In the genomic region with DNA sequence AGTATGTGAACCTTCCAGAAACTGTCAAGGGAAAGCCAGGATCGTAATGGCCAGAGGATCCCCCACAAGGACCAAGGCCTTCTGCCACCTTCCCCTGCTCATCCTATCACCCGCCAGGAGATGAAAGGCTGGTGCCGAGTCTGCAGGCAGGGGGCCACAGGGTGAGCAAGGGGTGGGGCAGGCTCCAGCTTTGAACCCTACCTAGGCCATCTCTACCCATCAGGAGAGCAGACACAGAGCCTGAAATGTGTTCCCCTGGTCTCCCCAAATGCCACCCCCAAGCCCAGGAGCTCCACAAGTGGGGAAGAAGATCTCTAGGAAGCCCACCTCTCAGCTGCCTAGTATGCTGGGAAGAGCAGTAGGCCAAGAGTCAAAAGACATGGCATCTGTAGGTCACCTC, we compare ENCODE assay signal across 9 cellular contexts.
"Had no signal": no experiment of that assay in that cellular context is flagged by ENCODE, and none has a peak within 500 bp of the region (broad histone marks: within the 10 kb centered on the region; RNA-seq: fewer than 3 reads in every experiment).

No MANE protein-coding gene starts in this region.

- H3K27ac ChIP-seq: HL-60, KMS-11 had no signal

- H3K4me2 ChIP-seq: KMS-11 had no signal

- DNase-seq: IMR-90, KBM-7, KG1 had no signal

- H3K4me3 ChIP-seq: K562 had no signal

- H3K9ac ChIP-seq: KMS-11 had no signal

- ATAC-seq: HepG2, K562 had no signal

- FAIRE-seq: HepG2, HTR-8/SVneo, K562 had no signal

- H3K9me3 Mint-ChIP-seq: IgD-negative memory B cell had no signal

- H3K36me3 Mint-ChIP-seq: IgD-negative memory B cell had no signal

- H3K4me3 Mint-ChIP-seq: IgD-negative memory B cell had no signal

- H3K27ac Mint-ChIP-seq: IgD-negative memory B cell had no signal
